10 cellular contexts compared by ENCODE assay signal in genomic region chrX:49058794-49059193, GRCh38. TPM values are rescaled to one million over a fixed set of nuclear protein-coding genes. Genes with fewer than 3 reads are reported as not detected.
A peak's percentile ranks its signal among the peaks of the same experiment; 100 is the strongest.
DNase-seq lines count a peak whose midpoint lies in the region; FAIRE-seq and TF ChIP-seq lines count a peak whose summit lies in the region.
"Had no signal": no experiment of that assay in that cellular context is flagged by ENCODE, and none has a peak within 500 bp of the region (broad histone marks: within the 10 kb centered on the region; RNA-seq: fewer than 3 reads in every experiment).

Gene CCDC120 (plus strand): TSS chrX:49058999. CDS start chrX:49062042, 3,043 bp downstream.

- peaks cover 17% of the 10 kb centered on the region for H3K79me2 ChIP-seq in keratinocyte (ENCODE audit: control insufficient read depth, insufficient read depth, low read length)

- H3K9me3 ChIP-seq in HEK293 (ENCODE audit: control insufficient read depth, insufficient read depth, low read depth, low read length), result no peaks in the 10 kb centered on the region
- H3K9me3 ChIP-seq in ascending aorta, result no peaks in the 10 kb centered on the region
- no peaks in the 10 kb centered on the region for H3K9me3 ChIP-seq in keratinocyte (ENCODE audit: control insufficient read depth, low read depth, low read length)
- H3K9me3 ChIP-seq in SJCRH30 (replicated peaks), result no peaks in the 10 kb centered on the region
- 0 out of 2 replicates have a peak, but pooled peaks cover 5% of the 10 kb centered on the region for H3K9me3 ChIP-seq in HAP-1
- H3K9me3 ChIP-seq: MG63 had no signal

- H3K27ac ChIP-seq in HEK293 (ENCODE audit: extremely low read depth, low read depth, low read length), result no peak within 1 kb of the TSS
- H3K27ac ChIP-seq in ascending aorta, result peak within 1 kb of the TSS; percentile 45 to 49
- peak within 1 kb of the TSS; percentile 52 for H3K27ac ChIP-seq in keratinocyte (ENCODE audit: control insufficient read depth, insufficient read depth, low read length)
- H3K27ac ChIP-seq in SJCRH30, result no peak within 1 kb of the TSS
- H3K27ac ChIP-seq: WERI-Rb-1 had no signal

- H3K4me1 ChIP-seq in HEK293 (ENCODE audit: control insufficient read depth, insufficient read depth, low read length) (no peaks in the 10 kb centered on the region), ascending aorta (no peaks in the 10 kb centered on the region), keratinocyte (ENCODE audit: control insufficient read depth, extremely low read depth, insufficient read depth, low read length) (peaks cover 5% of the 10 kb centered on the region), SJCRH30 (no peaks in the 10 kb centered on the region), HAP-1 (peaks cover 3% of the 10 kb centered on the region; the same call in 1 of the 2 replicates)

- POLR2A ChIA-PET in HEK293 (lab: Yijun Ruan, JAX), result no interaction called here

- peak within 1 kb of the TSS; percentile 71 for H3K9ac ChIP-seq in keratinocyte (ENCODE audit: control insufficient read depth, extremely low read depth, insufficient read depth, low read length)

- H3K4me2 ChIP-seq in keratinocyte (ENCODE audit: control insufficient read depth, extremely low read depth, insufficient read depth, low read depth, low read length), result peak within 1 kb of the TSS; percentile 67

- DNase-seq in ascending aorta (ENCODE audit: low spot score in 2 of 2) (no peak), keratinocyte (ENCODE audit: low read depth, low spot score) (no peak), retinal pigment epithelial cell (ENCODE audit: low read depth) (no peak), SJCRH30 (no peak), HAP-1 (ENCODE audit: low spot score in 2 of 2) (no peak), D341Med (ENCODE audit: low spot score) (no peak)
- DNase-seq in stimulated activated CD4-positive, alpha-beta T cell treated with anti-CD3 and anti-CD28 coated beads, Interleukin-4, amount 100 ng/mL, for 24 hours, result no peak
- DNase-seq: MG63, WERI-Rb-1 had no signal

- in situ Hi-C loops in HAP-1 (cut with MboI; ENCODE audit: low sequenced_read_pairs), result no loop called here

- TF ChIP-seq CTCF in HEK293 (tag by site-specific recombination; IDR thresholded peaks at IDR 0.05), result no peak
- TF ChIP-seq CTCF in ascending aorta (IDR thresholded peaks at IDR 0.05), result no peak
- TF ChIP-seq CTCF in keratinocyte (optimal IDR thresholded peaks at IDR 0.05 in 1 of 3, IDR thresholded peaks at IDR 0.05 in 1 of 3, conservative IDR thresholded peaks at IDR 0.05 in 1 of 3; ENCODE audit: extremely low read depth in 1 of 3, insufficient read depth in 2 of 3, low read length in 3 of 3), result no peak
- no peak for TF ChIP-seq CTCF in retinal pigment epithelial cell (conservative IDR thresholded peaks at IDR 0.05; ENCODE audit: low read depth, low read length)

- no peaks in the 10 kb centered on the region for H4K20me1 ChIP-seq in keratinocyte (ENCODE audit: control insufficient read depth, extremely low read depth, insufficient read depth, low read length)

- H3K4me3 ChIP-seq in HEK293 (ENCODE audit: low read depth, low read length) (peak within 1 kb of the TSS; percentile 32), ascending aorta (no peak within 1 kb of the TSS), keratinocyte (ENCODE audit: control insufficient read depth in 2 of 3, extremely low read depth in 1 of 3, insufficient read depth in 2 of 3, low read depth in 1 of 3, low read length in 3 of 3) (peak within 1 kb of the TSS; percentile 66 to 82 (median 77)), retinal pigment epithelial cell (ENCODE audit: low read length) (peak within 1 kb of the TSS; percentile 28), SJCRH30 (no peak within 1 kb of the TSS), HAP-1 (no peak within 1 kb of the TSS)
- H3K4me3 ChIP-seq: MG63 had no signal

- no peaks in the 10 kb centered on the region for H3K27me3 ChIP-seq in ascending aorta
- no peaks in the 10 kb centered on the region for H3K27me3 ChIP-seq in keratinocyte (ENCODE audit: control insufficient read depth, extremely low read depth, insufficient read depth, low read length)
- H3K27me3 ChIP-seq in SJCRH30, result no peaks in the 10 kb centered on the region
- no peaks in the 10 kb centered on the region for H3K27me3 ChIP-seq in HAP-1 (ENCODE audit: low read depth)
- H3K27me3 ChIP-seq: MG63 had no signal

- intact Hi-C loops in ascending aorta (cut with DNase I), result no loop called here

- dilution Hi-C loops in keratinocyte (cut with MboI; ENCODE audit: extremely low pct_ligation_motif_present, low sequenced_read_pairs), result no loop called here

- H2AFZ ChIP-seq in keratinocyte (ENCODE audit: control insufficient read depth, low read length), result no peak within 1 kb of the TSS

- H3K36me3 ChIP-seq in HEK293 (ENCODE audit: control insufficient read depth in 2 of 2, insufficient read depth in 1 of 2, low read length in 2 of 2), result peaks cover 0 to 18% of the 10 kb centered on the region in 2 experiments; a peak in 1 of 3 replicates
- H3K36me3 ChIP-seq in ascending aorta, result peaks cover 2 to 4% of the 10 kb centered on the region in 2 donors
- peaks cover 8 to 14% of the 10 kb centered on the region in 2 experiments for H3K36me3 ChIP-seq in keratinocyte (ENCODE audit: control insufficient read depth in 2 of 2, extremely low read depth in 1 of 2, insufficient read depth in 2 of 2, low read length in 2 of 2)
- H3K36me3 ChIP-seq in SJCRH30, result no peaks in the 10 kb centered on the region
- H3K36me3 ChIP-seq in HAP-1 (replicated peaks), result no peaks in the 10 kb centered on the region; the same call in 1 of the 2 replicates
- H3K36me3 ChIP-seq: MG63, WERI-Rb-1 had no signal

- H3K9me1 ChIP-seq in keratinocyte (ENCODE audit: control insufficient read depth, extremely low read depth, insufficient read depth, low read length), result no peaks in the 10 kb centered on the region

- CTCF ChIA-PET in HEK293 (lab: Yijun Ruan, JAX), result interaction anchor here (0.5 kb wide), 1 partner anchor 22 kb away, joined by 3 read pairs; no protein-coding TSS in a partner anchor

- FAIRE-seq in keratinocyte (lab: Jason Lieb, UNC), result no peak

TF ChIP-seq in HEK293, 187 proteins besides CTCF, POLR2A, EP300 and RAD21:
- TF ChIP-seq MYNN (tag by site-specific recombination; IDR thresholded peaks at IDR 0.05; ENCODE audit: borderline replicate concordance), result no peak
- TF ChIP-seq ZNF366 (tag by site-specific recombination; conservative IDR thresholded peaks at IDR 0.05), result no peak
- 0 out of 2 replicates have a peak, but pooled peaks have one; percentile 27 for TF ChIP-seq SP3 (tag by site-specific recombination; IDR thresholded peaks at IDR 0.05)
- TF ChIP-seq ZNF423 (tag by site-specific recombination; IDR thresholded peaks at IDR 0.05), result no peak
- TF ChIP-seq ZNF354C (tag by site-specific recombination; IDR thresholded peaks at IDR 0.05; ENCODE audit: borderline replicate concordance, low read depth), result no peak

RNA-seq across cellular contexts. Expression of gene CCDC120, which starts in this region (rescaled TPM):
- 0.11 TPM for total RNA-seq in ascending aorta
- polyA plus RNA-seq in keratinocyte, result 4.9 to 10.5 TPM (median 8.1 TPM) in 3 replicates
- polyA plus RNA-seq in keratinocyte (2011; ENCODE audit: low read depth), result 2.6 TPM
- 7.1 and 8.6 TPM in 2 replicates for polyA plus RNA-seq in keratinocyte (2011; cell fraction: cytosol; rRNA removed)
- polyA plus RNA-seq in keratinocyte (2011; cell fraction: nucleus; rRNA removed), result 34.3 and 43.7 TPM in 2 replicates
- 11.3 and 14.2 TPM in 2 replicates for polyA plus RNA-seq in keratinocyte (2012; ENCODE audit: low replicate concordance)
- 5.4 to 18.6 TPM (median 7.9 TPM) in 3 replicates for polyA minus RNA-seq in keratinocyte
- 8.6 TPM for polyA minus RNA-seq in keratinocyte (2011; cell fraction: cytosol; rRNA and poly(A)+ RNA removed)
- polyA minus RNA-seq in keratinocyte (2011; cell fraction: nucleus; rRNA and poly(A)+ RNA removed), result 10.4 and 10.9 TPM in 2 replicates
- total RNA-seq in SJCRH30 (2014; rRNA removed; shearing (Covaris generic)), result 2.0 and 2.5 TPM in 2 replicates

Comparison
In these comparisons a context has a peak if more than half of its experiments do, and no peak if none do; other contexts are left out.
1. H3K27ac ChIP-seq: peak in ascending aorta (2 of 2) and keratinocyte (single experiment); none in HEK293 (single experiment) and SJCRH30 (single experiment).
2. H3K4me3 ChIP-seq: peak in HEK293 (single experiment), keratinocyte (3 of 3) and retinal pigment epithelial cell (single experiment); none in ascending aorta (0 of 2), SJCRH30 (single experiment) and HAP-1 (single experiment).